ENCODE assay signal across 21 cellular contexts in the genomic region with DNA sequence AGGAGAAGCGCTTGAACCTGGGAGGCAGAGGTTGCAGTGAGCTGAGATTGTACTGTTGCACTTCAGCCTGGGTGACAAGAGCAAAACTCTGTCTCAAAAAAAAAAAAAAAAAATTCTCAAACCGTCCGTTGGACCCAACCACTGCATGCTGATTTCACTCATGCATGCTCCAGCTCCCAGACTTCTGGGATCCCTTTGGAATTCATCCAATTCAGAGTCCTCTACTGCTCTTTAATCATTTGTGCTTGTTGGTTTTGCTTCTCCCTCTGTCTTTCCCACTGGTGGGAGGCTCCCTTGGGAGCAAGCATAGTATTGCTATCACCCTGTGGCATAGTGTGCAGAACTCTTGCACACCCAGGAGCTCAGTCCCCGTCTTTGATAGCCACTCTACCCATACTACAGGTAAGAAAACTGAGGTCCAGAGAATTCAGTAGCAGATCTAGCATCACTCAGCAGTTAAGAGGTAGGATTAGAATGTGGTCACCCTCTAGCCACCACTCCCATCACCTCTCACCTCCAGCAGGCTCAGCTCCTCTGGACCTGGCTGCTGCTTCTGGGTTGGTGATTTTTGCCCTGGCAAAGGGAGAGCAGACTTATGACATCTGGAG. TPM values are rescaled to one million over a fixed set of nuclear protein-coding genes. Genes with fewer than 3 reads are reported as not detected.
DNase-seq lines count a peak whose midpoint lies in the region; ATAC-seq and TF ChIP-seq lines count a peak whose summit lies in the region.
"Had no signal": no experiment of that assay in that cellular context is flagged by ENCODE, and none has a peak within 500 bp of the region (broad histone marks: within the 10 kb centered on the region; RNA-seq: fewer than 3 reads in every experiment).

No MANE protein-coding gene starts in this region.

- H3K4me1 Mint-ChIP-seq in WTC11: peaks cover 45% of the 10 kb centered on the region

- peak overlapping the region in 1 of 5 donors; percentile 5 for H3K9ac ChIP-seq in subcutaneous abdominal adipose tissue (ENCODE audit: low read length in 5 of 5)

- POLR2A ChIA-PET in WTC11 (lab: Charles Lee): interaction anchor here (0.7 kb wide), 1 partner anchor 38 kb away, joined by 4 read pairs; no protein-coding TSS in a partner anchor

- H3K9me3 ChIP-seq in subcutaneous abdominal adipose tissue (ENCODE audit: control insufficient read depth in 5 of 5, low read length in 5 of 5): no peaks in the 10 kb centered on the region

- peaks cover 9 to 67% (median 44%) of the 10 kb centered on the region in 5 donors for H3K4me1 ChIP-seq in subcutaneous abdominal adipose tissue (ENCODE audit: control insufficient read depth in 5 of 5, insufficient read depth in 5 of 5, low read length in 5 of 5)

- CTCF ChIA-PET in WTC11 (lab: Charles Lee): interaction anchor here (0.7 to 28.0 kb wide), 4 partner anchors 12 to 46 kb away, joined by 3 to 1176 read pairs (median 6); a partner anchor contains a TSS

- no peaks in the 10 kb centered on the region for H3K9me3 Mint-ChIP-seq in WTC11

- H3K27me3 Mint-ChIP-seq in WTC11 (ENCODE audit: low read depth): peaks cover 15% of the 10 kb centered on the region

- H3K27me3 ChIP-seq in subcutaneous abdominal adipose tissue (ENCODE audit: control insufficient read depth in 5 of 5, insufficient read depth in 4 of 5, low read length in 5 of 5): no peaks in the 10 kb centered on the region
- H3K27me3 ChIP-seq in brain microvascular endothelial cell (replicated peaks): no peaks in the 10 kb centered on the region

- peaks cover 0 to 2% (median 2%) of the 10 kb centered on the region in 5 donors for H3K36me3 ChIP-seq in subcutaneous abdominal adipose tissue (ENCODE audit: control insufficient read depth in 5 of 5, insufficient read depth in 5 of 5, low read length in 5 of 5)
- peaks cover 6% of the 10 kb centered on the region for H3K36me3 ChIP-seq in brain microvascular endothelial cell (replicated peaks)

- no peak for ATAC-seq in WTC11
- no peak for ATAC-seq in GM19035 (IDR thresholded peaks at IDR 0.05; ENCODE audit: unreplicated experiment)

- H3K4me3 Mint-ChIP-seq in WTC11: no peak overlapping the region

- no peaks in the 10 kb centered on the region for H3K36me3 Mint-ChIP-seq in WTC11

- no peak overlapping the region for H3K4me3 ChIP-seq in subcutaneous abdominal adipose tissue (ENCODE audit: low read depth in 1 of 5, low read length in 5 of 5)
- H3K4me3 ChIP-seq in brain microvascular endothelial cell (ENCODE audit: low read depth, low read length): no peak overlapping the region

- no peak overlapping the region for H3K27ac Mint-ChIP-seq in WTC11

- DNase-seq in NCI-H2107 treated with DMSO at 0.1 percent for 48 hours (lab: John Stamatoyannopoulos, UW; ENCODE audit: unreplicated experiment): peak; percentile 65
- DNase-seq in NCI-H2107 (lab: John Stamatoyannopoulos, UW): no peak
- DNase-seq in amniotic epithelial cell (ENCODE audit: low read depth): peak; percentile 70
- DNase-seq in kidney tubule cell (ENCODE audit: low spot score): peak; percentile 55
- no peak for DNase-seq in WTC11 (ENCODE audit: low spot score)
- DNase-seq in brain microvascular endothelial cell: no peak
- DNase-seq: activated CD4-positive, CD25-positive, alpha-beta regulatory T cell; activated effector memory CD4-positive, alpha-beta T cell treated with Interleukin-2 at 50 U/mL for 16 hours; amniotic stem cell; NCI-H1105 treated with DMSO at 0.1 percent for 48 hours; NCI-H2227 treated with DMSO at 0.1 percent for 48 hours; stimulated activated CD4-positive, alpha-beta T cell treated with anti-CD3 and anti-CD28 coated beads, Interleukin-4, amount 100 ng/mL, for 24 hours; stimulated activated CD8-positive, alpha-beta memory T cell treated with anti-CD3 and anti-CD28 coated beads, Interleukin-4, amount 100 ng/mL, for 48 hours; T-helper 2 cell; trophoblast cell had no signal

- no peak for TF ChIP-seq CTCF in WTC11 (IDR thresholded peaks at IDR 0.05)
- TF ChIP-seq CTCF in brain microvascular endothelial cell (IDR thresholded peaks at IDR 0.05; ENCODE audit: low read depth, low read length, missing control alignments): no peak

- H3K27ac ChIP-seq in subcutaneous abdominal adipose tissue (ENCODE audit: low read depth, low read length) (peak overlapping the region; percentile 97), brain microvascular endothelial cell (no peak overlapping the region)
- H3K27ac ChIP-seq: 22Rv1 had no signal

- in situ Hi-C loops in brain microvascular endothelial cell (cut with HindIII; ENCODE audit: low pct_ligation_motif_present, low sequenced_read_pairs): no loop called here

TF ChIP-seq in WTC11, 78 proteins besides CTCF, POLR2A, EP300 and RAD21:
- no peak for TF ChIP-seq NFYB (CRISPR knock-in tag; conservative IDR thresholded peaks at IDR 0.05; ENCODE audit: low read depth)
- TF ChIP-seq, protein P1, sequence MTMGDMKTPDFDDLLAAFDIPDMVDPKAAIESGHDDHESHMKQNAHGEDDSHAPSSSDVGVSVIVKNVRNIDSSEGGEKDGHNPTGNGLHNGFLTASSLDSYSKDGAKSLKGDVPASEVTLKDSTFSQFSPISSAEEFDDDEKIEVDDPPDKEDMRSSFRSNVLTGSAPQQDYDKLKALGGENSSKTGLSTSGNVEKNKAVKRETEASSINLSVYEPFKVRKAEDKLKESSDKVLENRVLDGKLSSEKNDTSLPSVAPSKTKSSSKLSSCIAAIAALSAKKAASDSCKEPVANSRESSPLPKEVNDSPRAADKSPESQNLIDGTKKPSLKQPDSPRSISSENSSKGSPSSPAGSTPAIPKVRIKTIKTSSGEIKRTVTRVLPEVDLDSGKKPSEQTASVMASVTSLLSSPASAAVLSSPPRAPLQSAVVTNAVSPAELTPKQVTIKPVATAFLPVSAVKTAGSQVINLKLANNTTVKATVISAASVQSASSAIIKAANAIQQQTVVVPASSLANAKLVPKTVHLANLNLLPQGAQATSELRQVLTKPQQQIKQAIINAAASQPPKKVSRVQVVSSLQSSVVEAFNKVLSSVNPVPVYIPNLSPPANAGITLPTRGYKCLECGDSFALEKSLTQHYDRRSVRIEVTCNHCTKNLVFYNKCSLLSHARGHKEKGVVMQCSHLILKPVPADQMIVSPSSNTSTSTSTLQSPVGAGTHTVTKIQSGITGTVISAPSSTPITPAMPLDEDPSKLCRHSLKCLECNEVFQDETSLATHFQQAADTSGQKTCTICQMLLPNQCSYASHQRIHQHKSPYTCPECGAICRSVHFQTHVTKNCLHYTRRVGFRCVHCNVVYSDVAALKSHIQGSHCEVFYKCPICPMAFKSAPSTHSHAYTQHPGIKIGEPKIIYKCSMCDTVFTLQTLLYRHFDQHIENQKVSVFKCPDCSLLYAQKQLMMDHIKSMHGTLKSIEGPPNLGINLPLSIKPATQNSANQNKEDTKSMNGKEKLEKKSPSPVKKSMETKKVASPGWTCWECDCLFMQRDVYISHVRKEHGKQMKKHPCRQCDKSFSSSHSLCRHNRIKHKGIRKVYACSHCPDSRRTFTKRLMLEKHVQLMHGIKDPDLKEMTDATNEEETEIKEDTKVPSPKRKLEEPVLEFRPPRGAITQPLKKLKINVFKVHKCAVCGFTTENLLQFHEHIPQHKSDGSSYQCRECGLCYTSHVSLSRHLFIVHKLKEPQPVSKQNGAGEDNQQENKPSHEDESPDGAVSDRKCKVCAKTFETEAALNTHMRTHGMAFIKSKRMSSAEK (CRISPR knock-in tag; IDR thresholded peaks at IDR 0.05; ENCODE audit: borderline replicate concordance): no peak
- no peak for TF ChIP-seq KAT7 (CRISPR knock-in tag; IDR thresholded peaks at IDR 0.05; ENCODE audit: borderline replicate concordance)
- TF ChIP-seq ZNF671 (CRISPR knock-in tag; IDR thresholded peaks at IDR 0.05): no peak
- TF ChIP-seq TEAD4 (CRISPR knock-in tag; IDR thresholded peaks at IDR 0.05): no peak
- TF ChIP-seq ZNF396 (CRISPR knock-in tag; IDR thresholded peaks at IDR 0.05; ENCODE audit: borderline replicate concordance): no peak

RNA-seq across cellular contexts. Expression of a gene that starts 3.1 kb away (rescaled TPM):
- 40.7 to 68.8 TPM (median 46.2 TPM) in 3 replicates for total RNA-seq in WTC11 (2021)

RNA-seq across cellular contexts. Expression of a gene that starts 29.2 kb away (rescaled TPM):
- 66.3 to 79.1 TPM (median 70.6 TPM) in 3 replicates for total RNA-seq in WTC11 (2021)

RNA-seq across cellular contexts. Expression of a gene that starts 41.9 kb away (rescaled TPM):
- total RNA-seq in WTC11 (2021): 6.9 to 12.4 TPM (median 8.7 TPM) in 3 replicates

RNA-seq across cellular contexts. Expression of a gene that starts 50.5 kb away (rescaled TPM):
- 61.9 to 82.8 TPM (median 82.5 TPM) in 3 replicates for total RNA-seq in WTC11 (2021)
- total RNA-seq: Daoy, glomerular endothelial cell, LHCN-M2 had no signal

RNA-seq across cellular contexts. Expression of a gene that starts 56.9 kb away (rescaled TPM):
- 62.4 to 75.7 TPM (median 73.8 TPM) in 3 replicates for total RNA-seq in WTC11 (2021)

Comparison
In these comparisons a context has a peak if more than half of its experiments do, and no peak if none do; other contexts are left out.
1. DNase-seq: peak in NCI-H2107 treated with DMSO at 0.1 percent for 48 hours (single experiment), amniotic epithelial cell (single experiment) and kidney tubule cell (single experiment); none in NCI-H2107 (single experiment), WTC11 (single experiment) and brain microvascular endothelial cell (single experiment).